Comparison of ENCODE assay signal across 7 cellular contexts in the genomic region with DNA sequence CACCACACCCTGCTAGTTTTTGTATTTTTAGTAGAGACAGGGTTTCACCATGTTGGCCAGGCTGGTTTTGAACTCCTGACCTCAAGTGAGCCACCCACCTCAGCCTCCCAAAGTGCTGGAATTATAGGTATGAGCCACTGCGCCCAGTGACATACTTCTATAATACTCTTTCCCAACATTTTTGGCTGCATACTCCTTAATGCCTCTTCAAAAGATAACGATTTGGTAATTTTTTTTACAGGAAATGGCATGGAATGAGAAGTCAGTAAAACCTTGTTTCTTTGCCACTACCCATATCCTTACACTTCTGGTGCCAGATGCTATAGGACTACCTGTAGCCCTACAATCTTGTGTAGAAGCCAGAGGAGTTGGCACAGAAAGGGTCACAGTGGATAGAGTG. TPM values are rescaled to one million over a fixed set of nuclear protein-coding genes. Genes with fewer than 3 reads are reported as not detected.
A peak's percentile ranks its signal among the peaks of the same experiment; 100 is the strongest.
DNase-seq lines count a peak whose midpoint lies in the region; ATAC-seq and TF ChIP-seq lines count a peak whose summit lies in the region.
"Not testable (repeated sequence)": the region's sequence is repeated elsewhere in the genome, so short reads cannot be mapped to it uniquely, and the experiment has no call there.

No MANE protein-coding gene starts in this region.

- no CpG with 5 or more reads among the region's 2 CpGs for WGBS in IMR-90 (ENCODE audit: extremely low coverage in 2 of 2, insufficient read length in 1 of 2), 2 experiments

- not testable (repeated sequence) for H3K4me3 ChIP-seq in AG10803 (ENCODE audit: low read length); IMR-90 (ENCODE audit: insufficient read depth, low read depth, low read length); RWPE2 (ENCODE audit: severe bottlenecking); breast epithelium; fibroblast of pulmonary artery (replicated peaks; ENCODE audit: low read depth, low read length); left ventricle myocardium inferior

- CTCF ChIA-PET in IMR-90 (lab: Yijun Ruan, JAX): not testable (repeated sequence)

- DNase-seq in AG10803 (ENCODE audit: low read depth) (peak; percentile 25), fibroblast of pulmonary artery (ENCODE audit: low read depth) (peak; percentile 74)
- DNase-seq in IMR-90; RWPE2 (ENCODE audit: low spot score); breast epithelium (ENCODE audit: low spot score in 2 of 2); left ventricle myocardium inferior; omental fat pad (ENCODE audit: low spot score): not testable (repeated sequence)

- not testable (repeated sequence) for H3K4me2 ChIP-seq in IMR-90 (ENCODE audit: low read depth, low read length)

- H3K27ac ChIP-seq in IMR-90 (ENCODE audit: insufficient read depth, low read length): not testable (repeated sequence)
- peak overlapping the region; percentile 73 for H3K27ac ChIP-seq in RWPE2 (ENCODE audit: poor library complexity, severe bottlenecking)
- peak overlapping the region; percentile 14 to 26 for H3K27ac ChIP-seq in breast epithelium
- H3K27ac ChIP-seq in left ventricle myocardium inferior (replicated peaks): peak overlapping the region; percentile 68

- TF ChIP-seq POLR2A in IMR-90 (IDR thresholded peaks at IDR 0.05; ENCODE audit: low read depth, low read length); breast epithelium (IDR thresholded peaks at IDR 0.05): not testable (repeated sequence)

- not testable (repeated sequence) for H2BK120ac ChIP-seq in IMR-90 (ENCODE audit: low read depth, low read length)

- not testable (repeated sequence) for TF ChIP-seq CTCF in AG10803 (conservative IDR thresholded peaks at IDR 0.05; ENCODE audit: low read length); IMR-90 (conservative IDR thresholded peaks at IDR 0.05; ENCODE audit: low read depth, low read length); RWPE2 (IDR thresholded peaks at IDR 0.05; ENCODE audit: poor library complexity, severe bottlenecking); breast epithelium (IDR thresholded peaks at IDR 0.05); fibroblast of pulmonary artery (IDR thresholded peaks at IDR 0.05; ENCODE audit: low read length, missing control alignments); left ventricle myocardium inferior (IDR thresholded peaks at IDR 0.05; ENCODE audit: borderline replicate concordance); omental fat pad (IDR thresholded peaks at IDR 0.05)

- H2BK15ac ChIP-seq in IMR-90 (ENCODE audit: low read depth, low read length): 0 out of 3 replicates have a peak overlapping the region, but pooled peaks have one; percentile 83

- not testable (repeated sequence) for H3K9me1 ChIP-seq in IMR-90 (ENCODE audit: insufficient read depth, low read length)

- H3K36me3 ChIP-seq in IMR-90 (ENCODE audit: control insufficient read depth, insufficient read depth, low read length); RWPE2 (ENCODE audit: low read depth); breast epithelium; left ventricle myocardium inferior: not testable (repeated sequence)

- H2AFZ ChIP-seq in IMR-90 (replicated peaks; ENCODE audit: low read length, poor library complexity): not testable (repeated sequence)

- not testable (repeated sequence) for H3K79me1 ChIP-seq in IMR-90 (ENCODE audit: low read depth in 1 of 2, low read length in 2 of 2)

- H3K23ac ChIP-seq in IMR-90 (ENCODE audit: low read depth, low read length): not testable (repeated sequence)

- not testable (repeated sequence) for H3K27me3 ChIP-seq in IMR-90 (ENCODE audit: control insufficient read depth, insufficient read depth, low read length); RWPE2 (ENCODE audit: insufficient read depth, poor library complexity, severe bottlenecking); breast epithelium; left ventricle myocardium inferior (ENCODE audit: low read depth)

- ATAC-seq in IMR-90 (ENCODE audit: low read depth); RWPE2 (ENCODE audit: low read depth): not testable (repeated sequence)
- ATAC-seq in omental fat pad (ENCODE audit: low FRiP score): peak; percentile 33

- peak overlapping the region; percentile 45; the same call in 1 of the 2 replicates for H3K14ac ChIP-seq in IMR-90 (replicated peaks; ENCODE audit: low read depth, low read length)

- H3K18ac ChIP-seq in IMR-90 (ENCODE audit: low read depth, low read length): not testable (repeated sequence)

- not testable (repeated sequence) for H4K91ac ChIP-seq in IMR-90 (ENCODE audit: insufficient read depth, low read depth, low read length)

- not testable (repeated sequence) for H3K4ac ChIP-seq in IMR-90 (ENCODE audit: low read depth, low read length)

- H4K8ac ChIP-seq in IMR-90 (ENCODE audit: low read depth in 2 of 2, low read length in 2 of 2): not testable (repeated sequence)

- H3K9me3 ChIP-seq in IMR-90 (ENCODE audit: control insufficient read depth, insufficient read depth, low read length); RWPE2 (ENCODE audit: severe bottlenecking); breast epithelium; left ventricle myocardium inferior (replicated peaks): not testable (repeated sequence)

- not testable (repeated sequence) for H4K20me1 ChIP-seq in IMR-90 (ENCODE audit: insufficient read depth, low read length)

- not testable (repeated sequence) for H2BK5ac ChIP-seq in IMR-90 (ENCODE audit: low read depth, low read length, poor library complexity, severe bottlenecking)

- in situ Hi-C loops in IMR-90 (cut with MboI; ENCODE audit: low sequenced_read_pairs): not testable (repeated sequence)

- TF ChIP-seq RAD21 in IMR-90 (IDR thresholded peaks at IDR 0.05; ENCODE audit: low read length): not testable (repeated sequence)

- dilution Hi-C loops in IMR-90 (cut with HindIII; ENCODE audit: low sequenced_read_pairs, unreplicated experiment): not testable (repeated sequence)

- not testable (repeated sequence) for H3K9ac ChIP-seq in IMR-90 (ENCODE audit: low read depth, low read length)

- not testable (repeated sequence) for H3K56ac ChIP-seq in IMR-90 (ENCODE audit: extremely low read depth, insufficient read depth, low read length)

- BruUV-seq in IMR-90 (replicated peaks; lab: Mats Ljungman, UMichigan): not testable (repeated sequence)

- intact Hi-C loops in IMR-90 (cut with micrococcal nuclease); breast epithelium (cut with DNase I; ENCODE audit: low total_unique reads); left ventricle myocardium inferior (cut with micrococcal nuclease): not testable (repeated sequence)

- H2AK9ac ChIP-seq in IMR-90 (replicated peaks; ENCODE audit: low read depth, low read length, poor library complexity): not testable (repeated sequence)

- POLR2A ChIA-PET in IMR-90 (lab: Charles Lee; ENCODE audit: unreplicated experiment): not testable (repeated sequence)

- not testable (repeated sequence) for H3K4me1 ChIP-seq in IMR-90 (ENCODE audit: control insufficient read depth, insufficient read depth, low read length); breast epithelium; left ventricle myocardium inferior
- H3K4me1 ChIP-seq in RWPE2 (ENCODE audit: insufficient read depth, poor library complexity, severe bottlenecking): peaks cover 26% of the 10 kb centered on the region

- not testable (repeated sequence) for H2AK5ac ChIP-seq in IMR-90 (ENCODE audit: low read depth, low read length)

- H2BK20ac ChIP-seq in IMR-90 (ENCODE audit: low read depth, low read length): not testable (repeated sequence)

- H4K5ac ChIP-seq in IMR-90 (ENCODE audit: low read depth, low read length): not testable (repeated sequence)

RNA-seq across cellular contexts. Expression of a gene that starts 41.4 kb away (rescaled TPM):
- total RNA-seq in IMR-90 (2012; rRNA removed) (121 and 211 TPM in 2 replicates), breast epithelium (100 to 1,000 TPM; 104 to 459 (median 193) TPM), left ventricle myocardium inferior (25.8 TPM), omental fat pad (1,000 to 10,000 TPM in 1 of 4 donors, 100 to 1,000 TPM in 3; 355 to 1,386 (median 540) TPM)
- 255 and 410 TPM in 2 replicates for polyA plus RNA-seq in IMR-90 (2012; rRNA removed)
- 111 and 118 TPM in 2 replicates for polyA plus RNA-seq in IMR-90 (2012; cell fraction: cytosol; rRNA removed)
- polyA plus RNA-seq in IMR-90 (2012; cell fraction: nucleus; rRNA removed; ENCODE audit: low replicate concordance): 701 and 2,036 TPM in 2 replicates
